ENCODE assay signal across 1 cellular context in genomic region chr6:122798099-122798641, GRCh38.
TF ChIP-seq lines count a peak whose summit lies in the region.

No MANE protein-coding gene starts in this region.

TF ChIP-seq in SK-N-SH, 30 proteins besides CTCF, POLR2A, EP300 and RAD21 (continued from another document):
- TF ChIP-seq REST (IDR thresholded peaks at IDR 0.05; ENCODE audit: low read depth, low read length) = no peak
- TF ChIP-seq FOSL2 (IDR thresholded peaks at IDR 0.05; ENCODE audit: borderline replicate concordance, low read depth) = peak; percentile 62; the same call in 1 of the 2 replicates
- TF ChIP-seq RCOR1 (IDR thresholded peaks at IDR 0.05; ENCODE audit: low read length) = no peak
- TF ChIP-seq CHD2 (IDR thresholded peaks at IDR 0.05; ENCODE audit: low read length, partially characterized antibody) = no peak
- no peak for TF ChIP-seq ZBTB33 (IDR thresholded peaks at IDR 0.05; ENCODE audit: borderline replicate concordance, low read depth)
- no peak for TF ChIP-seq POLR2AphosphoS5 (IDR thresholded peaks at IDR 0.05; ENCODE audit: low read depth, low read length)
- peak; percentile 51 for TF ChIP-seq TCF12 (IDR thresholded peaks at IDR 0.05)
- no peak for TF ChIP-seq YY1 (IDR thresholded peaks at IDR 0.05; ENCODE audit: low read depth)
- no peak for TF ChIP-seq FOXJ3 (CRISPR knock-in tag; IDR thresholded peaks at IDR 0.05)
- TF ChIP-seq SIN3A (IDR thresholded peaks at IDR 0.05; ENCODE audit: borderline replicate concordance, low read depth, low read length) = no peak
- TF ChIP-seq SMC3 (IDR thresholded peaks at IDR 0.05; ENCODE audit: low read depth, low read length) = no peak
- TF ChIP-seq USF1 (IDR thresholded peaks at IDR 0.05; ENCODE audit: borderline replicate concordance, low read depth) = no peak
- peak; percentile 51; the same call in 1 of the 2 replicates for TF ChIP-seq NFIC (IDR thresholded peaks at IDR 0.05; ENCODE audit: borderline replicate concordance)
- peak; percentile 41 for TF ChIP-seq JUND (IDR thresholded peaks at IDR 0.05)
- TF ChIP-seq MAX (IDR thresholded peaks at IDR 0.05; ENCODE audit: low read depth) = no peak
- no peak for TF ChIP-seq MXI1 (IDR thresholded peaks at IDR 0.05; ENCODE audit: low read depth, low read length)
